In genomic region chr7:73707045-73707631, GRCh38 we compare ENCODE assay signal across 9 cellular contexts. TPM values are rescaled to one million over a fixed set of nuclear protein-coding genes. Genes with fewer than 3 reads are reported as not detected.
A peak's percentile ranks its signal among the peaks of the same experiment; 100 is the strongest.
DNase-seq lines count a peak whose midpoint lies in the region; ATAC-seq and TF ChIP-seq lines count a peak whose summit lies in the region.
"Had no signal": no experiment of that assay in that cellular context is flagged by ENCODE, and none has a peak within 500 bp of the region (broad histone marks: within the 10 kb centered on the region; RNA-seq: fewer than 3 reads in every experiment).

No MANE protein-coding gene starts in this region.

- H3K36me3 ChIP-seq in spleen: peaks cover 0 to 32% (median 0%) of the 10 kb centered on the region in 6 donors
- peaks cover 0 to 44% (median 14%) of the 10 kb centered on the region in 4 donors for H3K36me3 ChIP-seq in esophagus muscularis mucosa

- TF ChIP-seq EP300 in esophagus muscularis mucosa (IDR thresholded peaks at IDR 0.05): no peak

- H3K27ac ChIP-seq in cingulate gyrus (ENCODE audit: low read depth, low read length) (peak overlapping the region; percentile 69), spleen (peak overlapping the region in 1 of 8 donors; percentile 6), esophagus muscularis mucosa (replicated peaks in 1 of 4) (no peak overlapping the region)

- peak overlapping the region in 1 of 8 donors; percentile 1 for H3K4me3 ChIP-seq in spleen
- no peak overlapping the region for H3K4me3 ChIP-seq in esophagus muscularis mucosa

- no peak overlapping the region for H3K4me3 Mint-ChIP-seq in activated CD4-positive, alpha-beta T cell treated with anti-CD3 and anti-CD28 coated beads for 36 hours
- H3K4me3 Mint-ChIP-seq: T-helper 1 cell treated with Interleukin-12 subunit alpha and Interleukin-12 subunit beta and Interleukin-4 antibody, amounts not matched to agents 30 μg/mL and 1 μg/mL, for 36 hours had no signal

- no peaks in the 10 kb centered on the region for H3K27me3 Mint-ChIP-seq in activated CD4-positive, alpha-beta T cell treated with anti-CD3 and anti-CD28 coated beads for 36 hours

- H3K36me3 Mint-ChIP-seq in activated CD4-positive, alpha-beta T cell treated with anti-CD3 and anti-CD28 coated beads for 36 hours (ENCODE audit: low read depth): peaks cover 10% of the 10 kb centered on the region

- H3K4me1 ChIP-seq in spleen (peaks cover 0 to 31% (median 17%) of the 10 kb centered on the region in 6 donors), esophagus muscularis mucosa (peaks cover 7 to 22% (median 17%) of the 10 kb centered on the region in 4 donors)

- H3K4me1 Mint-ChIP-seq in activated CD4-positive, alpha-beta T cell treated with anti-CD3 and anti-CD28 coated beads for 36 hours: peaks cover 18% of the 10 kb centered on the region

- no peak overlapping the region for H3K27ac Mint-ChIP-seq in activated CD4-positive, alpha-beta T cell treated with anti-CD3 and anti-CD28 coated beads for 36 hours
- H3K27ac Mint-ChIP-seq: T-helper 1 cell treated with Interleukin-12 subunit alpha and Interleukin-12 subunit beta and Interleukin-4 antibody, amounts not matched to agents 30 μg/mL and 1 μg/mL, for 36 hours had no signal

- no peak for TF ChIP-seq CTCF in spleen (IDR thresholded peaks at IDR 0.05 in 8 of 11, conservative IDR thresholded peaks at IDR 0.05 in 3 of 11)
- no peak for TF ChIP-seq CTCF in esophagus muscularis mucosa (IDR thresholded peaks at IDR 0.05)

- ATAC-seq in activated CD4-positive, alpha-beta T cell treated with anti-CD3 and anti-CD28 coated beads for 36 hours: no peak

- intact Hi-C loops in activated CD4-positive, alpha-beta T cell treated with anti-CD3 and anti-CD28 coated beads for 36 hours (cut with DNase I, micrococcal nuclease): no loop called here
- intact Hi-C loops in spleen (cut with DNase I; ENCODE audit: low total_unique reads) (no loop called here), esophagus muscularis mucosa (cut with DNase I) (no loop called here)

- DNase-seq in activated CD4-positive, alpha-beta T cell treated with anti-CD3 and anti-CD28 coated beads for 36 hours: peak; percentile 43
- DNase-seq in activated CD4-positive, alpha-beta T cell treated with anti-CD3 and anti-CD28 coated beads, Interleukin-2, amount 50 U/mL, for 4 hours: no peak
- DNase-seq in NCI-H524 (lab: John Stamatoyannopoulos, UW): peak; percentile 91 to 93
- peak; percentile 89 for DNase-seq in spleen
- DNase-seq in foreskin melanocyte: no peak
- DNase-seq in stimulated activated CD8-positive, alpha-beta memory T cell treated with anti-CD3 and anti-CD28 coated beads, Interleukin-4, amount 100 ng/mL, for 48 hours: no peak
- DNase-seq in esophagus muscularis mucosa (ENCODE audit: extremely low spot score): no peak

- H3K27me3 ChIP-seq in spleen (replicated peaks in 1 of 7) (peaks cover 0 to 11% (median 0%) of the 10 kb centered on the region in 7 donors), esophagus muscularis mucosa (no peaks in the 10 kb centered on the region)

- no peaks in the 10 kb centered on the region for H3K9me3 Mint-ChIP-seq in activated CD4-positive, alpha-beta T cell treated with anti-CD3 and anti-CD28 coated beads for 36 hours (ENCODE audit: low read depth)
- H3K9me3 Mint-ChIP-seq: T-helper 1 cell treated with Interleukin-12 subunit alpha and Interleukin-12 subunit beta and Interleukin-4 antibody, amounts not matched to agents 30 μg/mL and 1 μg/mL, for 36 hours had no signal

- no peak for TF ChIP-seq POLR2A in spleen (IDR thresholded peaks at IDR 0.05)
- TF ChIP-seq POLR2A in esophagus muscularis mucosa (IDR thresholded peaks at IDR 0.05; ENCODE audit: low read depth): no peak

- 39 to 48% (median 45%) methylated on average over 11 to 15 of the region's 15 CpGs for WGBS in spleen, 5 donors
- WGBS in esophagus muscularis mucosa: 81% methylated on average over 15 of the region's 15 CpGs

- CTCF ChIA-PET in activated CD4-positive, alpha-beta T cell treated with anti-CD3 and anti-CD28 coated beads for 36 hours (lab: Charles Lee): interaction anchor here (1.3 to 1.5 kb wide), 2 partner anchors 10 to 21 kb away, joined by 3 to 4 read pairs; no protein-coding TSS in a partner anchor

- H3K9me3 ChIP-seq in spleen (no peaks in the 10 kb centered on the region), esophagus muscularis mucosa (no peaks in the 10 kb centered on the region)

- POLR2A ChIA-PET in activated CD4-positive, alpha-beta T cell treated with anti-CD3 and anti-CD28 coated beads for 36 hours (lab: Charles Lee): interaction anchor here (2.4 kb wide), 1 partner anchor 10 kb away, joined by 17 read pairs; no protein-coding TSS in a partner anchor

RNA-seq across cellular contexts. Expression of gene STX1A, which starts 12.3 kb away (rescaled TPM):
- 10 to 100 TPM; 16.6 to 16.8 TPM for total RNA-seq in activated CD4-positive, alpha-beta T cell treated with anti-CD3 and anti-CD28 coated beads for 36 hours
- total RNA-seq in spleen (1 to 10 TPM; 4.2 to 7.8 (median 5.6) TPM), esophagus muscularis mucosa (10 to 100 TPM in 2 of 4 donors, 1 to 10 TPM in 2; 7.1 to 16.0 (median 9.6) TPM)
- polyA plus RNA-seq in spleen: 1 to 10 TPM; 1.3 to 3.1 (median 1.8) TPM

RNA-seq across cellular contexts. Expression of gene BUD23, which starts 23.7 kb away (rescaled TPM):
- 10 to 100 TPM; 71.4 to 95.5 TPM for total RNA-seq in activated CD4-positive, alpha-beta T cell treated with anti-CD3 and anti-CD28 coated beads for 36 hours
- total RNA-seq in spleen (10 to 100 TPM; 44.2 to 54.8 (median 54.0) TPM), esophagus muscularis mucosa (10 to 100 TPM; 43.2 to 51.5 (median 48.6) TPM)
- polyA plus RNA-seq in spleen: 10 to 100 TPM; 62.5 to 71.4 (median 70.7) TPM

RNA-seq across cellular contexts. Expression of gene DNAJC30, which starts 23.9 kb away (rescaled TPM):
- total RNA-seq in activated CD4-positive, alpha-beta T cell treated with anti-CD3 and anti-CD28 coated beads for 36 hours: 1 to 10 TPM; 6.9 to 7.8 TPM
- 10 to 100 TPM in 2 of 7 donors, 1 to 10 TPM in 5; 5.6 to 12.7 (median 8.6) TPM for total RNA-seq in spleen
- 10 to 100 TPM in 1 of 3 donors, 1 to 10 TPM in 2; 6.1 to 10.3 (median 8.7) TPM for polyA plus RNA-seq in spleen
- 1 to 10 TPM; 4.5 to 7.5 (median 5.5) TPM for total RNA-seq in esophagus muscularis mucosa

RNA-seq across cellular contexts. Expression of gene ABHD11, which starts 31.5 kb away (rescaled TPM):
- total RNA-seq in activated CD4-positive, alpha-beta T cell treated with anti-CD3 and anti-CD28 coated beads for 36 hours: 10 to 100 TPM; 14.4 to 17.8 TPM
- total RNA-seq in spleen: 10 to 100 TPM; 11.4 to 26.0 (median 20.6) TPM
- polyA plus RNA-seq in spleen: 10 to 100 TPM; 13.3 to 17.6 (median 16.3) TPM
- 1 to 10 TPM; 6.1 to 7.9 (median 7.2) TPM for total RNA-seq in esophagus muscularis mucosa

RNA-seq across cellular contexts. Expression of gene VPS37D, which starts 39.5 kb away (rescaled TPM):
- total RNA-seq in activated CD4-positive, alpha-beta T cell treated with anti-CD3 and anti-CD28 coated beads for 36 hours: under 1 TPM; 0.35 to 0.39 TPM
- total RNA-seq in spleen (1 to 10 TPM in 4 of 7 donors, under 1 TPM in 3; 0.23 to 1.6 (median 1.0) TPM), esophagus muscularis mucosa (1 to 10 TPM; 2.5 to 7.1 (median 4.0) TPM)
- 1 to 10 TPM in 1 of 3 donors, under 1 TPM in 2; 0.80 to 1.0 (median 0.86) TPM for polyA plus RNA-seq in spleen

Comparison
In these comparisons a context has a peak if more than half of its experiments do, and no peak if none do; other contexts are left out.
1. DNase-seq: peak in activated CD4-positive, alpha-beta T cell treated with anti-CD3 and anti-CD28 coated beads for 36 hours (single experiment), NCI-H524 (2 of 2) and spleen (single experiment); none in activated CD4-positive, alpha-beta T cell treated with anti-CD3 and anti-CD28 coated beads, Interleukin-2, amount 50 U/mL, for 4 hours (0 of 2), foreskin melanocyte (single experiment), stimulated activated CD8-positive, alpha-beta memory T cell treated with anti-CD3 and anti-CD28 coated beads, Interleukin-4, amount 100 ng/mL, for 48 hours (single experiment) and esophagus muscularis mucosa (single experiment).